In the genomic region with DNA sequence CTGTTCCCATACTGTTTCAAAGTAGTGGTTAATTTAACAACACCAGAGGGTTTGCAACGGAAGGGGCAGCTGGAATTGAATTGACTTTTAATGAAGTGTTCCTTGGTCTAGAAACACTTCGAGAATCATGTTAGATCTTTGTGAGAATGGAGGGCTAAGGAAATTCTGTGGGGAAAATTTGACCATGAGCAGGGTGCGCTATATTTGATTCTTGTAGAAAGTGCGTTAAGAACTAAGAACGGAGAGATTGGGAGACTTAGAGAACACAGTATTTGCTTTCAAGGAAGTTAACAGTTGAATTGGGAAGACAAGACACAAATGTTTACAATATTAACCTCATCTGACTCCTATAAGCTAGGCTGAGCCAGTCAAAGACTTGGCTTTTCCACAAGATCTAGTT, we compare ENCODE assay signal across 10 cellular contexts. TPM values are rescaled to one million over a fixed set of nuclear protein-coding genes. Genes with fewer than 3 reads are reported as not detected.
DNase-seq lines count a peak whose midpoint lies in the region; ATAC-seq and TF ChIP-seq lines count a peak whose summit lies in the region.
"Had no signal": no experiment of that assay in that cellular context is flagged by ENCODE, and none has a peak within 500 bp of the region (broad histone marks: within the 10 kb centered on the region; RNA-seq: fewer than 3 reads in every experiment).

No MANE protein-coding gene starts in this region.

- TF ChIP-seq CTCF in HFF-Myc (IDR thresholded peaks at IDR 0.05; ENCODE audit: low read depth, low read length, missing control alignments) (no peak), mucosa of descending colon (IDR thresholded peaks at IDR 0.05) (no peak)

- no peaks in the 10 kb centered on the region for H3K4me1 ChIP-seq in right cardiac atrium (ENCODE audit: control insufficient read depth, insufficient read depth, low read length)
- peaks cover 10% of the 10 kb centered on the region for H3K4me1 ChIP-seq in mucosa of descending colon (ENCODE audit: low read depth)

- H3K27ac ChIP-seq in right cardiac atrium (ENCODE audit: low read length): no peak overlapping the region
- H3K27ac ChIP-seq in skin epidermis: peak overlapping the region in 3 of 21 experiments; percentile 78 to 85 (median 81)

- peak overlapping the region; percentile 99 for H3K4me3 ChIP-seq in HFF-Myc (replicated peaks; ENCODE audit: low read depth, low read length)
- peak overlapping the region; percentile 79 for H3K4me3 ChIP-seq in right cardiac atrium (ENCODE audit: low read length)
- peak overlapping the region; percentile 60 to 99 (median 85) for H3K4me3 ChIP-seq in skin epidermis
- H3K4me3 ChIP-seq in mucosa of descending colon: no peak overlapping the region

- H3K9me3 ChIP-seq in right cardiac atrium (ENCODE audit: control insufficient read depth, low read length): no peaks in the 10 kb centered on the region
- no peaks in the 10 kb centered on the region for H3K9me3 ChIP-seq in mucosa of descending colon

- ATAC-seq in right cardiac atrium (no peak), mucosa of descending colon (no peak), GM19467 (IDR thresholded peaks at IDR 0.05; ENCODE audit: unreplicated experiment) (no peak)

- H3K36me3 Mint-ChIP-seq in activated CD4-positive, alpha-beta memory T cell treated with anti-CD3 and anti-CD28 coated beads for 36 hours: peaks cover 20% of the 10 kb centered on the region

- peaks cover 8% of the 10 kb centered on the region for H3K9me3 Mint-ChIP-seq in activated CD4-positive, alpha-beta memory T cell treated with anti-CD3 and anti-CD28 coated beads for 36 hours

- CTCF ChIA-PET in activated CD4-positive, alpha-beta memory T cell treated with anti-CD3 and anti-CD28 coated beads for 36 hours (lab: Charles Lee): interaction anchor here (0.9 to 2.9 kb wide), 5 partner anchors 21 to 166 kb away, joined by 3 to 10 read pairs (median 4); a partner anchor contains a TSS

- H3K4me1 Mint-ChIP-seq in activated CD4-positive, alpha-beta memory T cell treated with anti-CD3 and anti-CD28 coated beads for 36 hours (ENCODE audit: low read depth): peaks cover 52% of the 10 kb centered on the region

- H3K27me3 Mint-ChIP-seq in activated CD4-positive, alpha-beta memory T cell treated with anti-CD3 and anti-CD28 coated beads for 36 hours: peaks cover 6% of the 10 kb centered on the region

- WGBS in right cardiac atrium: 79% methylated on average over 5 of the region's 5 CpGs

- intact Hi-C loops in activated CD4-positive, alpha-beta memory T cell treated with anti-CD3 and anti-CD28 coated beads for 36 hours (cut with micrococcal nuclease): no loop called here
- intact Hi-C loops in right cardiac atrium (cut with DNase I) (no loop called here), mucosa of descending colon (cut with DNase I, micrococcal nuclease) (no loop called here)

- no peak for DNase-seq in HFF-Myc (ENCODE audit: extremely low read depth, low read depth)
- no peak for DNase-seq in activated CD4-positive, alpha-beta memory T cell treated with anti-CD3 and anti-CD28 coated beads for 36 hours
- no peak for DNase-seq in right cardiac atrium
- DNase-seq in mucosa of descending colon: no peak
- no peak for DNase-seq in NCI-H1694 (lab: John Stamatoyannopoulos, UW)
- DNase-seq in H4 (ENCODE audit: low spot score): no peak
- DNase-seq: caudate nucleus; stimulated activated CD4-positive, alpha-beta T cell treated with anti-CD3 and anti-CD28 coated beads, Interleukin-4, amount 100 ng/mL, for 1 hour had no signal

- POLR2A ChIA-PET in activated CD4-positive, alpha-beta memory T cell treated with anti-CD3 and anti-CD28 coated beads for 36 hours (lab: Charles Lee): interaction anchor here (0.7 to 2.8 kb wide), 2 partner anchors 8 to 21 kb away, joined by 3 to 9 read pairs; a partner anchor contains a TSS

- H3K27me3 ChIP-seq in right cardiac atrium (ENCODE audit: control insufficient read depth, insufficient read depth): no peaks in the 10 kb centered on the region

- no peaks in the 10 kb centered on the region for H3K36me3 ChIP-seq in mucosa of descending colon (ENCODE audit: low read depth)

- peak overlapping the region; percentile 94 for H3K4me3 Mint-ChIP-seq in activated CD4-positive, alpha-beta memory T cell treated with anti-CD3 and anti-CD28 coated beads for 36 hours

- H3K27ac Mint-ChIP-seq in activated CD4-positive, alpha-beta memory T cell treated with anti-CD3 and anti-CD28 coated beads for 36 hours: peak overlapping the region; percentile 90

RNA-seq across cellular contexts. Expression of a gene that starts 1.2 kb away (rescaled TPM):
- total RNA-seq in activated CD4-positive, alpha-beta memory T cell treated with anti-CD3 and anti-CD28 coated beads for 36 hours: 10 to 100 TPM; 21.5 to 21.9 TPM
- 1 to 10 TPM; 4.5 to 5.7 (median 5.3) TPM for total RNA-seq in right cardiac atrium
- polyA plus RNA-seq in right cardiac atrium: 4.7 TPM
- 10 to 100 TPM in 2 of 3 donors, 1 to 10 TPM in 1; 9.7 to 12.8 (median 11.9) TPM for total RNA-seq in mucosa of descending colon
- 2.2 and 4.2 TPM in 2 replicates for total RNA-seq in H4 (2014; rRNA removed; shearing (Covaris generic))

RNA-seq across cellular contexts. Expression of a gene that starts 21.4 kb away (rescaled TPM):
- 10 to 100 TPM; 15.5 to 17.1 TPM for total RNA-seq in activated CD4-positive, alpha-beta memory T cell treated with anti-CD3 and anti-CD28 coated beads for 36 hours
- total RNA-seq in right cardiac atrium (1 to 10 TPM; 6.4 to 7.4 (median 6.9) TPM), mucosa of descending colon (10 to 100 TPM in 2 of 3 donors, 1 to 10 TPM in 1; 9.2 to 18.2 (median 12.9) TPM)
- 3.5 TPM for polyA plus RNA-seq in right cardiac atrium
- total RNA-seq in H4 (2014; rRNA removed; shearing (Covaris generic)): 0.60 and 0.99 TPM in 2 replicates

RNA-seq across cellular contexts. Expression of a gene that starts 45.3 kb away (rescaled TPM):
- 10 to 100 TPM; 61.7 to 61.9 TPM for total RNA-seq in activated CD4-positive, alpha-beta memory T cell treated with anti-CD3 and anti-CD28 coated beads for 36 hours
- 10 to 100 TPM; 13.6 to 14.6 (median 13.9) TPM for total RNA-seq in right cardiac atrium
- 8.0 TPM for polyA plus RNA-seq in right cardiac atrium
- 10 to 100 TPM; 22.0 to 32.4 (median 28.1) TPM for total RNA-seq in mucosa of descending colon
- total RNA-seq in H4 (2014; rRNA removed; shearing (Covaris generic)): 7.4 and 17.7 TPM in 2 replicates
